ENCODE assay signal across 8 cellular contexts in the genomic region with DNA sequence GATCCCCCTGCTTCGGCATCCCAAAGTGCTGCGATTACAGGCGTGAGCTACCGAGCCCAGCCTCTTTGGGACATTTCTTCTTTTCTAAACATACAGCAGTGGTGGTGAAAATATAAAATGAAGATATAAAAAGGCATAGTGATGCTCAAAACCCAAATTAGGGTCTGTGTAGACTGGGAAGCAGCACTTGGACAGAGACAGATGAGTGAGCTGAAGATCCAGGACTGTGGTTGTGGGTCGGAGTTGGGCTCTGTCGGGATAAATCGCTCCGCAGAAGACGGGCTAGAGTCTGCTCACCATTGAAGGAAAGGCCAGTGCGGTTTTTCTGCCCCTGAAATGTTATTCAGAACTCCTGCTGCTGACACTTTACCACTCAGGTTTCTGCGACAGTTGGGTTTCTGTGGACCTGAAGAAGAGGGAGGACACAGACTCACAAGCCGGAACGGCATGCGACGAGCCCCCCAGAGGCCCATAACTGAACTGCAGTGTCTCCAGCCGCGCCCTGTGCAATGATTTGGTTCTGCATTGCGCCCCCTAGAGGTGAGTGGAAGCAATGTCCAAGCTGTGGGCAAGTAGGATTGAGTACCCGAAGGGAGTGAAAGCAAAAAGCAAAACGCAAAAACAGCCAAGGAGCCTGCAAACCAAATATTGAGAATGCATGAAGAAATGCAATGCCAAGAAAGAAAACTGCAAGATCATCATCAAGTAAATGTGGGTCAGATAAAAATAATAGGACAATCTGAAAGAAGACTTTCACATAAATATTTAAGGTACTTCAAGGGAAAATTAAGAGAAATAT.
DNase-seq lines count a peak whose midpoint lies in the region; ATAC-seq and TF ChIP-seq lines count a peak whose summit lies in the region.

No MANE protein-coding gene starts in this region.

- H3K9me3 ChIP-seq in lung (ENCODE audit: control insufficient read depth in 2 of 2, insufficient read depth in 1 of 2, low read length in 1 of 2) = no peaks in the 10 kb centered on the region

- no peaks in the 10 kb centered on the region for H3K27me3 ChIP-seq in lung (ENCODE audit: control insufficient read depth, insufficient read depth)

- no peaks in the 10 kb centered on the region for H3K36me3 ChIP-seq in lung (ENCODE audit: control insufficient read depth in 2 of 2, insufficient read depth in 2 of 2, low read length in 2 of 2)

- WGBS in lung, 2 donors = 34 to 36% methylated on average over 20 of the region's 20 CpGs

- H3K4me3 ChIP-seq in lung = no peak overlapping the region

- TF ChIP-seq CTCF in C4-2B (conservative IDR thresholded peaks at IDR 0.05) (peak; percentile 98), lung (IDR thresholded peaks at IDR 0.05; ENCODE audit: control extremely low read depth, extremely low read depth) (peak; percentile 90)

- H3K27ac ChIP-seq in C4-2B = no peak overlapping the region
- H3K27ac ChIP-seq in lung (ENCODE audit: low read depth in 1 of 2, low read length in 1 of 2) = no peak overlapping the region

- H3K4me1 ChIP-seq in lung (ENCODE audit: control insufficient read depth in 2 of 2, insufficient read depth in 2 of 2, low read length in 2 of 2) = no peaks in the 10 kb centered on the region

- ATAC-seq in GM19328 (IDR thresholded peaks at IDR 0.05; ENCODE audit: unreplicated experiment) (peak; percentile 99), HG03432 (IDR thresholded peaks at IDR 0.05; ENCODE audit: unreplicated experiment) (peak; percentile 100), lung (ENCODE audit: insufficient read depth, low FRiP score) (peak; percentile 94)

- DNase-seq in NCI-H748 treated with DMSO at 0.1 percent for 48 hours (lab: John Stamatoyannopoulos, UW) (peak; percentile 52), dermis microvascular lymphatic vessel endothelial cell (ENCODE audit: low read depth in 2 of 2) (peak; percentile 74 to 84), lung (ENCODE audit: low spot score) (peak; percentile 84)
- DNase-seq in activated CD4-positive, alpha-beta T cell treated with anti-CD3 and anti-CD28 coated beads, Interleukin-2, amount 50 U/mL, for 48 hours = peak; percentile 89 to 93
- DNase-seq in stimulated activated CD8-positive, alpha-beta memory T cell treated with anti-CD3 and anti-CD28 coated beads, Interleukin-15, amount 100 ng/mL, for 1 hour (ENCODE audit: low read depth) = peak; percentile 59
